ENCODE assay signal across 21 cellular contexts in genomic region chr1:2113620-2114135, GRCh38.
DNase-seq lines count a peak whose midpoint lies in the region; ATAC-seq and TF ChIP-seq lines count a peak whose summit lies in the region.
"Had no signal": no experiment of that assay in that cellular context is flagged by ENCODE, and none has a peak within 500 bp of the region (broad histone marks: within the 10 kb centered on the region; RNA-seq: fewer than 3 reads in every experiment).

No MANE protein-coding gene starts in this region.

- no peak overlapping the region for H3K4ac ChIP-seq in H9 (ENCODE audit: low read depth, low read length)

- H3K4me1 Mint-ChIP-seq in H9 = peaks cover 27 to 30% of the 10 kb centered on the region in 2 experiments
- peaks cover 17 to 48% of the 10 kb centered on the region in 2 donors for H3K4me1 Mint-ChIP-seq in stimulated activated naive B cell treated with anti-CD40 and anti-IgM and Interleukin-4, amounts not matched to agents 10 μg/mL and 1 μg/mL and 100 μg/mL, for 72 hours
- peaks cover 4 to 13% (median 11%) of the 10 kb centered on the region in 3 donors for H3K4me1 Mint-ChIP-seq in CD8-positive, alpha-beta memory T cell

- no peaks in the 10 kb centered on the region for H3K79me2 ChIP-seq in H9 (ENCODE audit: insufficient read depth, low read length)

- peak overlapping the region in 2 of 3 experiments; percentile 27 to 77; a peak in 1 of 7 replicates for H3K27ac Mint-ChIP-seq in H9
- peak overlapping the region; percentile 60 for H3K27ac Mint-ChIP-seq in stimulated activated naive B cell treated with anti-CD40 and anti-IgM and Interleukin-4, amounts not matched to agents 10 μg/mL and 1 μg/mL and 100 μg/mL, for 72 hours
- peak overlapping the region in 1 of 8 donors; percentile 82 for H3K27ac Mint-ChIP-seq in CD8-positive, alpha-beta memory T cell

- no peak overlapping the region for H2AFZ ChIP-seq in H9 (ENCODE audit: low read length)

- H2AK5ac ChIP-seq in H9 (ENCODE audit: insufficient read length, low read length) = no peak overlapping the region

- no peak for ATAC-seq in Right ventricle myocardium inferior
- no peak for ATAC-seq in left ventricle myocardium superior
- no peak for ATAC-seq in stimulated activated naive B cell treated with anti-CD40 and anti-IgM and Interleukin-4, amounts not matched to agents 10 μg/mL and 1 μg/mL and 100 μg/mL, for 72 hours (replicated peaks)
- ATAC-seq: HepG2 had no signal

- CTCF ChIA-PET in CD8-positive, alpha-beta memory T cell (lab: Charles Lee) = interaction anchor here (1.0 kb wide), 1 partner anchor 69 kb away, joined by 3 read pairs; no protein-coding TSS in a partner anchor

- peak overlapping the region; percentile 46 for H2BK5ac ChIP-seq in H9 (ENCODE audit: insufficient read length, low read length)

- H3K36me3 Mint-ChIP-seq in H9 (ENCODE audit: insufficient read depth in 1 of 3, low read depth in 3 of 3) = peaks cover 3 to 26% (median 6%) of the 10 kb centered on the region in 3 experiments; a peak in 4 of 7 replicates
- peaks cover 8 to 16% of the 10 kb centered on the region in 2 donors for H3K36me3 Mint-ChIP-seq in stimulated activated naive B cell treated with anti-CD40 and anti-IgM and Interleukin-4, amounts not matched to agents 10 μg/mL and 1 μg/mL and 100 μg/mL, for 72 hours
- peaks cover 4 to 8% (median 4%) of the 10 kb centered on the region in 3 donors for H3K36me3 Mint-ChIP-seq in CD8-positive, alpha-beta memory T cell

- no CpG with 5 or more reads among the region's 15 CpGs for WGBS in H9 (ENCODE audit: extremely low coverage, insufficient read length, low lambda C conversion rate)

- peak; percentile 37 for DNase-seq in Right ventricle myocardium inferior (ENCODE audit: missing footprints)
- no peak for DNase-seq in cardiac septum (ENCODE audit: low spot score)
- DNase-seq in H9 = no peak
- DNase-seq in left ventricle myocardium superior = peak; percentile 7
- no peak for DNase-seq in stimulated activated naive B cell treated with anti-CD40 and anti-IgM and Interleukin-4, amounts not matched to agents 10 μg/mL and 1 μg/mL and 100 μg/mL, for 72 hours
- no peak for DNase-seq in cortex of kidney (lab: John Stamatoyannopoulos, UW)
- no peak for DNase-seq in SIG-M5 treated with dmso at 0.1 percent for 504 hours (lab: John Stamatoyannopoulos, UW; ENCODE audit: unreplicated experiment)
- DNase-seq in CD8-positive, alpha-beta memory T cell = no peak
- DNase-seq: 8988T; Calu3; CD4-positive, alpha-beta memory T cell; GF-D8; GOT3; KBM-7; NCI-H1105; NCI-H1694 treated with DMSO at 0.1 percent for 48 hours; NCI-H510A; NCI-H774; OCI-M1; SIG-M5 had no signal

- H3K9ac ChIP-seq in H9 (ENCODE audit: extremely low read depth, insufficient read length, low read length) = no peak overlapping the region

- H3K4me3 ChIP-seq in CD8-positive, alpha-beta memory T cell (ENCODE audit: low read length) = no peak overlapping the region

- POLR2A ChIA-PET in CD8-positive, alpha-beta memory T cell (lab: Charles Lee) = no interaction called here

- peaks cover 3% of the 10 kb centered on the region for H3K23me2 ChIP-seq in H9 (ENCODE audit: insufficient read length, low read depth, low read length, poor library complexity, severe bottlenecking)

- H3K18ac ChIP-seq in H9 (ENCODE audit: insufficient read length, low read depth, low read length) = no peak overlapping the region

- H3K27me3 ChIP-seq in H9 (ENCODE audit: insufficient read depth, low read length) = no peaks in the 10 kb centered on the region
- no peaks in the 10 kb centered on the region for H3K27me3 ChIP-seq in CD8-positive, alpha-beta memory T cell (ENCODE audit: insufficient read depth, low read length, poor library complexity, severe bottlenecking)

- intact Hi-C loops in Right ventricle myocardium inferior (cut with DNase I) (no loop called here), cardiac septum (cut with DNase I) (no loop called here), left ventricle myocardium superior (cut with micrococcal nuclease) (no loop called here)

- peaks cover 0 to 6% of the 10 kb centered on the region in 2 experiments; a peak in 2 of 5 replicates for H3K9me3 Mint-ChIP-seq in H9
- peaks cover 0 to 3% of the 10 kb centered on the region in 2 donors for H3K9me3 Mint-ChIP-seq in stimulated activated naive B cell treated with anti-CD40 and anti-IgM and Interleukin-4, amounts not matched to agents 10 μg/mL and 1 μg/mL and 100 μg/mL, for 72 hours
- no peaks in the 10 kb centered on the region for H3K9me3 Mint-ChIP-seq in CD8-positive, alpha-beta memory T cell

- H3K56ac ChIP-seq in H9 (ENCODE audit: insufficient read length, low read depth, low read length) = no peak overlapping the region

- H4K8ac ChIP-seq in H9 (replicated peaks; ENCODE audit: insufficient read length, low read depth, low read length) = no peak overlapping the region

- H2BK12ac ChIP-seq in H9 (ENCODE audit: insufficient read length, low read depth, low read length) = no peak overlapping the region

- H3K9me3 ChIP-seq in H9 (ENCODE audit: control insufficient read depth, low read depth, low read length) = no peaks in the 10 kb centered on the region
- H3K9me3 ChIP-seq in CD8-positive, alpha-beta memory T cell (ENCODE audit: low read length) = no peaks in the 10 kb centered on the region

- no peak overlapping the region for H4K91ac ChIP-seq in H9 (ENCODE audit: insufficient read length, low read depth, low read length)

- no peak overlapping the region for H2BK120ac ChIP-seq in H9 (ENCODE audit: low read depth, low read length, poor library complexity, severe bottlenecking)

- no peak overlapping the region for H3K4me2 ChIP-seq in H9 (ENCODE audit: insufficient read depth, insufficient read length, low read length)

- no peak overlapping the region for H3T11ph ChIP-seq in H9 (ENCODE audit: low read length)

- H3K23ac ChIP-seq in H9 (ENCODE audit: insufficient read length, low read depth, low read length) = no peak overlapping the region

- no peaks in the 10 kb centered on the region; the same call in 1 of the 2 replicates for H3K27me3 Mint-ChIP-seq in H9 (ENCODE audit: low read depth)
- H3K27me3 Mint-ChIP-seq in stimulated activated naive B cell treated with anti-CD40 and anti-IgM and Interleukin-4, amounts not matched to agents 10 μg/mL and 1 μg/mL and 100 μg/mL, for 72 hours = no peaks in the 10 kb centered on the region
- H3K27me3 Mint-ChIP-seq in CD8-positive, alpha-beta memory T cell = no peaks in the 10 kb centered on the region
- H3K27me3 Mint-ChIP-seq: CD4-positive, alpha-beta memory T cell had no signal

- no peak overlapping the region for H2BK20ac ChIP-seq in H9 (ENCODE audit: low read depth, low read length, poor library complexity, severe bottlenecking)

- no peak overlapping the region for H3K4me3 Mint-ChIP-seq in H9
- H3K4me3 Mint-ChIP-seq in stimulated activated naive B cell treated with anti-CD40 and anti-IgM and Interleukin-4, amounts not matched to agents 10 μg/mL and 1 μg/mL and 100 μg/mL, for 72 hours = no peak overlapping the region
- H3K4me3 Mint-ChIP-seq in CD8-positive, alpha-beta memory T cell = no peak overlapping the region
- H3K4me3 Mint-ChIP-seq: CD4-positive, alpha-beta memory T cell had no signal

- H3K79me1 ChIP-seq in H9 (ENCODE audit: insufficient read depth, low read depth, low read length, poor library complexity, severe bottlenecking) = no peaks in the 10 kb centered on the region

- H3K4me1 ChIP-seq in H9 (ENCODE audit: insufficient read depth, low read length) = no peaks in the 10 kb centered on the region; the same call in 1 of the 2 replicates
- no peaks in the 10 kb centered on the region for H3K4me1 ChIP-seq in CD8-positive, alpha-beta memory T cell (ENCODE audit: insufficient read depth, low read length)

- H4K20me1 ChIP-seq in H9 (ENCODE audit: control insufficient read depth, insufficient read depth, insufficient read length) = no peaks in the 10 kb centered on the region

- H2BK15ac ChIP-seq in H9 (ENCODE audit: low read depth, low read length) = no peak overlapping the region

- no peak for TF ChIP-seq CTCF in H9 (conservative IDR thresholded peaks at IDR 0.05)

- no peak overlapping the region for H4K5ac ChIP-seq in H9 (ENCODE audit: insufficient read length, low read depth, low read length)

- H3K27ac ChIP-seq in H9 (ENCODE audit: insufficient read length, low read depth, low read length) = no peak overlapping the region
- H3K27ac ChIP-seq in CD8-positive, alpha-beta memory T cell (ENCODE audit: low read depth, low read length) = no peak overlapping the region

- H3K14ac ChIP-seq in H9 (ENCODE audit: insufficient read depth, low read length) = no peak overlapping the region

- H3K36me3 ChIP-seq in CD8-positive, alpha-beta memory T cell (ENCODE audit: insufficient read depth, low read length) = no peaks in the 10 kb centered on the region

Comparison
In these comparisons a context has a peak if more than half of its experiments do, and no peak if none do; other contexts are left out.
1. DNase-seq: peak in Right ventricle myocardium inferior (single experiment) and left ventricle myocardium superior (single experiment); none in cardiac septum (single experiment), H9 (single experiment), stimulated activated naive B cell treated with anti-CD40 and anti-IgM and Interleukin-4, amounts not matched to agents 10 μg/mL and 1 μg/mL and 100 μg/mL, for 72 hours (single experiment), cortex of kidney (single experiment), SIG-M5 treated with dmso at 0.1 percent for 504 hours (single experiment) and CD8-positive, alpha-beta memory T cell (0 of 5).